ENCODE assay signal across 1 cellular context in the genomic region with DNA sequence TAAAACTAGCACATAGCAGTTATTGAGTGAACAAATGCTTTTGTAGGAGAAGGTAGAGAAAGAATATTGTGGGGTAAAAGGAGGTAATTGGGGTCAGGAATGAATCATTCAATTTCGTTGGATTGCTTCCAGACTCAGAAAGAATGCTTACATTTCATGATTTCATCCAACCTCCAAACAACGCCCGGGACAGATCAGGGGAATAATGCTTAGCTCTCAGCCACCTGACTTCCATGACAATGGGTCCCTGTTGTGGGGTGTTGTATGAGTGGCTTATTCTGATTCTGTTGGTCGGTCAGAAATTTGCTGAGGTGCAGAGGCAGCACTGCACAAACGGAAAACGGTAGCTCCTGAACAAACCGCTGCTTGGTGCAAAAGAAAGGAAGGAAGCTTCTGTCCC.
TF ChIP-seq lines count a peak whose summit lies in the region.

No MANE protein-coding gene starts in this region.

TF ChIP-seq in IMR-90, 13 proteins besides CTCF, POLR2A, EP300 and RAD21:
- TF ChIP-seq SMC3 (IDR thresholded peaks at IDR 0.05; ENCODE audit: low read depth, low read length) (no peak), MAZ (IDR thresholded peaks at IDR 0.05; ENCODE audit: borderline replicate concordance, low read depth, low read length) (no peak), RCOR1 (IDR thresholded peaks at IDR 0.05; ENCODE audit: insufficient replicate concordance, low read length) (no peak), FOS (IDR thresholded peaks at IDR 0.05; ENCODE audit: low read depth, low read length) (no peak), CHD1 (IDR thresholded peaks at IDR 0.05; ENCODE audit: low read depth, low read length) (no peak), MAFK (IDR thresholded peaks at IDR 0.05; ENCODE audit: low read depth, low read length) (no peak), NFE2L2 (IDR thresholded peaks at IDR 0.05; ENCODE audit: low read depth, low read length) (no peak), RFX5 (IDR thresholded peaks at IDR 0.05; ENCODE audit: low read depth, low read length) (no peak), BHLHE40 (IDR thresholded peaks at IDR 0.05; ENCODE audit: low read depth, low read length) (no peak), CEBPB (IDR thresholded peaks at IDR 0.05; ENCODE audit: low read depth, low read length) (no peak), MXI1 (IDR thresholded peaks at IDR 0.05; ENCODE audit: borderline replicate concordance, low read depth, low read length) (no peak)
- TF ChIP-seq, protein P1, sequence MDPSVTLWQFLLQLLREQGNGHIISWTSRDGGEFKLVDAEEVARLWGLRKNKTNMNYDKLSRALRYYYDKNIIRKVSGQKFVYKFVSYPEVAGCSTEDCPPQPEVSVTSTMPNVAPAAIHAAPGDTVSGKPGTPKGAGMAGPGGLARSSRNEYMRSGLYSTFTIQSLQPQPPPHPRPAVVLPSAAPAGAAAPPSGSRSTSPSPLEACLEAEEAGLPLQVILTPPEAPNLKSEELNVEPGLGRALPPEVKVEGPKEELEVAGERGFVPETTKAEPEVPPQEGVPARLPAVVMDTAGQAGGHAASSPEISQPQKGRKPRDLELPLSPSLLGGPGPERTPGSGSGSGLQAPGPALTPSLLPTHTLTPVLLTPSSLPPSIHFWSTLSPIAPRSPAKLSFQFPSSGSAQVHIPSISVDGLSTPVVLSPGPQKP (IDR thresholded peaks at IDR 0.05; ENCODE audit: borderline replicate concordance, low read depth, low read length): no peak
- TF ChIP-seq, protein P2, sequence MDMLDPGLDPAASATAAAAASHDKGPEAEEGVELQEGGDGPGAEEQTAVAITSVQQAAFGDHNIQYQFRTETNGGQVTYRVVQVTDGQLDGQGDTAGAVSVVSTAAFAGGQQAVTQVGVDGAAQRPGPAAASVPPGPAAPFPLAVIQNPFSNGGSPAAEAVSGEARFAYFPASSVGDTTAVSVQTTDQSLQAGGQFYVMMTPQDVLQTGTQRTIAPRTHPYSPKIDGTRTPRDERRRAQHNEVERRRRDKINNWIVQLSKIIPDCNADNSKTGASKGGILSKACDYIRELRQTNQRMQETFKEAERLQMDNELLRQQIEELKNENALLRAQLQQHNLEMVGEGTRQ (IDR thresholded peaks at IDR 0.05; ENCODE audit: low read depth, low read length): no peak
